ENCODE assay signal across 19 cellular contexts in the genomic region with DNA sequence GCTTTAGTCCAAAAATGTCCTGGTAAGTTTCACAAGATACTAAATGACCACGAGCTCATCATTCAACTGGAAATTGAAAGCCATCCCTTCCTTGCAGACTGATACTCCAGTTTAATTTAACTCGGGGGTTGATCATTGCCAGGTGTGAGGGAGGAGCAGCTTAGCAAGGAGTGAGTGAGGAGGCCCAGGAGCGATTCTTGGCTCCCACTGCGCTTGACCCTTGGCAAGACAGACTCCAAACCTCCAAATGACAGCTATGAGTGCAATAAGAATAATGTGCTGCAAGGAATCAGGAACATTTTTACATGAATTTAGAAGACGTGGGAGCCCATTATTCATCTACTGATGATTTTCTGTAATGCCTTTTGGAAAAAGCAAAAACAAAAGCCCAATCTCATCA.
A peak's percentile ranks its signal among the peaks of the same experiment; 100 is the strongest.
DNase-seq lines count a peak whose midpoint lies in the region; ATAC-seq, FAIRE-seq and TF ChIP-seq lines count a peak whose summit lies in the region.
"Had no signal": no experiment of that assay in that cellular context is flagged by ENCODE, and none has a peak within 500 bp of the region (broad histone marks: within the 10 kb centered on the region; RNA-seq: fewer than 3 reads in every experiment).

No MANE protein-coding gene starts in this region.

- H3K4me1 ChIP-seq in astrocyte (ENCODE audit: insufficient read depth, low read length) (peaks cover 8% of the 10 kb centered on the region), gastroesophageal sphincter (peaks cover 12 to 78% (median 22%) of the 10 kb centered on the region in 3 donors), sigmoid colon (peaks cover 0 to 44% (median 29%) of the 10 kb centered on the region in 4 donors)
- H3K4me1 ChIP-seq: left lung had no signal

- FAIRE-seq in astrocyte (lab: Jason Lieb, UNC) = no peak
- FAIRE-seq: D721Med had no signal

- H3K27ac ChIP-seq in astrocyte (ENCODE audit: low read depth, low read length) (no peak overlapping the region), gastroesophageal sphincter (peak overlapping the region; percentile 5 to 78 (median 72)), sigmoid colon (peak overlapping the region; percentile 24 to 63 (median 53))
- H3K27ac ChIP-seq: left lung had no signal

- H3K9me3 Mint-ChIP-seq in astrocyte (ENCODE audit: unreplicated experiment) (no peaks in the 10 kb centered on the region), T-cell (no peaks in the 10 kb centered on the region)

- peak; percentile 54 for DNase-seq in GM03348 (ENCODE audit: low spot score)
- peak; percentile 70 for DNase-seq in astrocyte (ENCODE audit: low read depth)
- peak; percentile 79 for DNase-seq in sigmoid colon
- no peak for DNase-seq in activated gamma-delta T cell (lab: John Stamatoyannopoulos, UW)
- no peak for DNase-seq in T-cell
- DNase-seq: activated effector memory CD4-positive, alpha-beta T cell treated with Interleukin-2 at 50 U/mL for 16 hours; aorta; hippocampal formation; left lung; NCI-H1694; NCI-H345; substantia nigra; T-helper 2 cell had no signal

- 14 to 18% methylated on average over 2 to 5 of the region's 5 CpGs for WGBS in gastroesophageal sphincter (ENCODE audit: low coverage in 1 of 2), 2 donors
- WGBS in sigmoid colon, 2 donors = 42 to 67% methylated on average over 5 of the region's 5 CpGs

- intact Hi-C loops in sigmoid colon (cut with DNase I) = no loop called here

- TF ChIP-seq EP300 in gastroesophageal sphincter (IDR thresholded peaks at IDR 0.05) = no peak
- TF ChIP-seq EP300 in sigmoid colon (IDR thresholded peaks at IDR 0.05) = no peak

- H3K4me3 Mint-ChIP-seq in astrocyte (ENCODE audit: unreplicated experiment) = no peak overlapping the region
- H3K4me3 Mint-ChIP-seq in T-cell = no peak overlapping the region
- H3K4me3 Mint-ChIP-seq: B cell had no signal

- H3K4me1 Mint-ChIP-seq in astrocyte (ENCODE audit: low read depth, unreplicated experiment) (peaks cover 2% of the 10 kb centered on the region), T-cell (peaks cover 1 to 6% (median 1%) of the 10 kb centered on the region in 3 donors)
- H3K4me1 Mint-ChIP-seq: B cell had no signal

- no peaks in the 10 kb centered on the region for H3K79me2 ChIP-seq in astrocyte (ENCODE audit: insufficient read depth, low read length)

- H3K27me3 ChIP-seq in astrocyte (ENCODE audit: insufficient read depth, low read length) (no peaks in the 10 kb centered on the region), gastroesophageal sphincter (no peaks in the 10 kb centered on the region), sigmoid colon (no peaks in the 10 kb centered on the region)
- H3K27me3 ChIP-seq: left lung had no signal

- H3K4me2 ChIP-seq in astrocyte (ENCODE audit: low read length) = no peak overlapping the region

- ATAC-seq in gastroesophageal sphincter (peak; percentile 66), T-cell (replicated peaks in 1 of 4) (no peak), HG03097 (IDR thresholded peaks at IDR 0.05; ENCODE audit: low FRiP score, unreplicated experiment) (no peak), GM19351 (IDR thresholded peaks at IDR 0.05; ENCODE audit: unreplicated experiment) (no peak)
- ATAC-seq: HCT116 had no signal

- TF ChIP-seq CTCF in astrocyte (IDR thresholded peaks at IDR 0.05; ENCODE audit: insufficient read depth, low read depth, low read length) = no peak
- TF ChIP-seq CTCF in gastroesophageal sphincter (IDR thresholded peaks at IDR 0.05) = no peak
- no peak for TF ChIP-seq CTCF in sigmoid colon (IDR thresholded peaks at IDR 0.05)

- H3K9me3 ChIP-seq in astrocyte (ENCODE audit: insufficient read depth, low read depth, low read length) (no peaks in the 10 kb centered on the region), gastroesophageal sphincter (no peaks in the 10 kb centered on the region), sigmoid colon (no peaks in the 10 kb centered on the region)
- H3K9me3 ChIP-seq: left lung had no signal

- no peaks in the 10 kb centered on the region for H3K36me3 Mint-ChIP-seq in astrocyte (ENCODE audit: low read depth, unreplicated experiment)
- H3K36me3 Mint-ChIP-seq in T-cell = no peaks in the 10 kb centered on the region

- peaks cover 5% of the 10 kb centered on the region for H3K36me3 ChIP-seq in astrocyte (ENCODE audit: insufficient read depth, low read length)
- peaks cover 2 to 74% of the 10 kb centered on the region in 2 donors for H3K36me3 ChIP-seq in gastroesophageal sphincter
- H3K36me3 ChIP-seq in sigmoid colon = peaks cover 0 to 61% (median 14%) of the 10 kb centered on the region in 4 donors

- no peak overlapping the region for H2AFZ ChIP-seq in astrocyte (ENCODE audit: low read depth, low read length)

- H3K27ac Mint-ChIP-seq in astrocyte (ENCODE audit: unreplicated experiment) (no peak overlapping the region), T-cell (no peak overlapping the region)
- H3K27ac Mint-ChIP-seq: B cell had no signal

- H4K20me1 ChIP-seq in astrocyte (ENCODE audit: insufficient read depth, low read length) = no peaks in the 10 kb centered on the region

- no peak overlapping the region for H3K9ac ChIP-seq in astrocyte (ENCODE audit: low read length)

- POLR2A ChIA-PET in T-cell (lab: Charles Lee) = no interaction called here

- CTCF ChIA-PET in T-cell (lab: Charles Lee) = interaction anchor here (0.6 to 2.0 kb wide), 5 partner anchors 9 to 650 kb away, joined by 3 to 9 read pairs (median 4); no protein-coding TSS in a partner anchor

- TF ChIP-seq POLR2A in gastroesophageal sphincter (IDR thresholded peaks at IDR 0.05) = no peak
- TF ChIP-seq POLR2A in sigmoid colon (IDR thresholded peaks at IDR 0.05) = no peak

- H3K4me3 ChIP-seq in astrocyte (ENCODE audit: insufficient read depth, low read depth, low read length) = no peak overlapping the region
- no peak overlapping the region for H3K4me3 ChIP-seq in gastroesophageal sphincter
- H3K4me3 ChIP-seq in sigmoid colon = no peak overlapping the region
- H3K4me3 ChIP-seq: left lung had no signal

- H3K27me3 Mint-ChIP-seq in astrocyte (ENCODE audit: low read depth, unreplicated experiment) = peaks cover 2% of the 10 kb centered on the region
- peaks cover 20 to 21% of the 10 kb centered on the region in 2 donors for H3K27me3 Mint-ChIP-seq in T-cell

Comparison
In these comparisons a context has a peak if more than half of its experiments do, and no peak if none do; other contexts are left out.
1. DNase-seq: peak in GM03348 (single experiment), astrocyte (single experiment) and sigmoid colon (single experiment); none in activated gamma-delta T cell (single experiment) and T-cell (0 of 34).